25 cellular contexts compared by ENCODE assay signal in genomic region chr16:66599726-66600125, GRCh38. TPM values are rescaled to one million over a fixed set of nuclear protein-coding genes. Genes with fewer than 3 reads are reported as not detected.
A peak's percentile ranks its signal among the peaks of the same experiment; 100 is the strongest.
DNase-seq lines count a peak whose midpoint lies in the region; ATAC-seq and TF ChIP-seq lines count a peak whose summit lies in the region.
"Had no signal": no experiment of that assay in that cellular context is flagged by ENCODE, and none has a peak within 500 bp of the region (broad histone marks: within the 10 kb centered on the region; RNA-seq: fewer than 3 reads in every experiment).

No MANE protein-coding gene starts in this region.

- peaks cover 7% of the 10 kb centered on the region for H3K9me3 Mint-ChIP-seq in activated CD4-positive, alpha-beta T cell treated with anti-CD3 and anti-CD28 coated beads, Interleukin-2, amount 10 ng/mL, durations not matched to agents 7 days and 5 days
- H3K9me3 Mint-ChIP-seq in CD4-positive, alpha-beta memory T cell: peaks cover 0 to 8% (median 5%) of the 10 kb centered on the region in 8 donors
- H3K9me3 Mint-ChIP-seq in activated T-helper 2 cell treated with anti-CD3 and anti-CD28 coated beads, Interferon-gamma antibody, Interleukin-2, Interleukin-4, amounts not matched to agents 10 μg/mL and 5 μg/mL and 100 μg/mL, durations not matched to agents 14 hours and 24 hours and 36 hours: peaks cover 8% of the 10 kb centered on the region
- peaks cover 9% of the 10 kb centered on the region for H3K9me3 Mint-ChIP-seq in stimulated activated memory B cell treated with anti-CD40 and anti-IgM and Interleukin-4, amounts not matched to agents 10 μg/mL and 1 μg/mL and 100 μg/mL, for 72 hours
- H3K9me3 Mint-ChIP-seq in Calu3 (ENCODE audit: low read depth, unreplicated experiment): peaks cover 6% of the 10 kb centered on the region
- H3K9me3 Mint-ChIP-seq: CD8-positive, alpha-beta memory T cell had no signal

- no peaks in the 10 kb centered on the region for H3K9me3 ChIP-seq in CD4-positive, alpha-beta memory T cell (ENCODE audit: control insufficient read depth in 1 of 2, low read length in 2 of 2)
- H3K9me3 ChIP-seq: BE2C, MG63, SJSA1 had no signal

- no peaks in the 10 kb centered on the region for H3K27me3 ChIP-seq in CD4-positive, alpha-beta memory T cell (ENCODE audit: insufficient read depth, low read length)
- H3K27me3 ChIP-seq: BE2C, MG63, Peyer's patch, SJSA1 had no signal

- no TSS peak for BruUV-seq in Calu3 (replicated peaks; lab: Mats Ljungman, UMichigan)

- no peaks in the 10 kb centered on the region for H3K36me3 ChIP-seq in CD4-positive, alpha-beta memory T cell (ENCODE audit: insufficient read depth, low read length)
- H3K36me3 ChIP-seq: BE2C, MG63, Peyer's patch had no signal

- TF ChIP-seq CTCF in foreskin fibroblast (IDR thresholded peaks at IDR 0.05; ENCODE audit: low read depth, low read length) (no peak), Calu3 (IDR thresholded peaks at IDR 0.05; ENCODE audit: unreplicated experiment) (no peak)

- H3K27me3 Mint-ChIP-seq in activated CD4-positive, alpha-beta T cell treated with anti-CD3 and anti-CD28 coated beads, Interleukin-2, amount 10 ng/mL, durations not matched to agents 7 days and 5 days: no peaks in the 10 kb centered on the region
- peaks cover 0 to 4% of the 10 kb centered on the region in 2 donors for H3K27me3 Mint-ChIP-seq in CD4-positive, alpha-beta memory T cell
- no peaks in the 10 kb centered on the region for H3K27me3 Mint-ChIP-seq in activated T-helper 2 cell treated with anti-CD3 and anti-CD28 coated beads, Interferon-gamma antibody, Interleukin-2, Interleukin-4, amounts not matched to agents 10 μg/mL and 5 μg/mL and 100 μg/mL, durations not matched to agents 14 hours and 24 hours and 36 hours (ENCODE audit: low read depth)
- H3K27me3 Mint-ChIP-seq in stimulated activated memory B cell treated with anti-CD40 and anti-IgM and Interleukin-4, amounts not matched to agents 10 μg/mL and 1 μg/mL and 100 μg/mL, for 72 hours: peaks cover 60% of the 10 kb centered on the region
- no peaks in the 10 kb centered on the region for H3K27me3 Mint-ChIP-seq in Calu3 (ENCODE audit: unreplicated experiment)
- H3K27me3 Mint-ChIP-seq: CD8-positive, alpha-beta memory T cell had no signal

- intact Hi-C loops in CD4-positive, alpha-beta memory T cell (cut with micrococcal nuclease): no loop called here
- intact Hi-C loops in activated T-helper 2 cell treated with anti-CD3 and anti-CD28 coated beads, Interferon-gamma antibody, Interleukin-2, Interleukin-4, amounts not matched to agents 10 μg/mL and 5 μg/mL and 100 μg/mL, durations not matched to agents 14 hours and 24 hours and 36 hours (cut with micrococcal nuclease): no loop called here
- intact Hi-C loops in Calu3 (cut with micrococcal nuclease; ENCODE audit: unreplicated experiment): no loop called here

- peak; percentile 32 for DNase-seq in activated CD4-positive, alpha-beta T cell treated with anti-CD3 and anti-CD28 coated beads, Interleukin-2, amount 10 ng/mL, durations not matched to agents 7 days and 5 days
- DNase-seq in activated CD4-positive, alpha-beta T cell treated with anti-CD3 and anti-CD28 coated beads for 1 hour: no peak
- no peak for DNase-seq in CD4-positive, alpha-beta memory T cell
- DNase-seq in NAMALWA (ENCODE audit: low spot score): peak; percentile 17
- DNase-seq in activated T-helper 2 cell treated with anti-CD3 and anti-CD28 coated beads, Interferon-gamma antibody, Interleukin-2, Interleukin-4, amounts not matched to agents 10 μg/mL and 5 μg/mL and 100 μg/mL, durations not matched to agents 14 hours and 24 hours and 36 hours (ENCODE audit: low spot score): no peak
- DNase-seq in foreskin fibroblast: no peak
- DNase-seq in Calu3: no peak
- DNase-seq: BE2C, DMS79 treated with DMSO at 0.1 percent for 48 hours, GDM1, H7, Kasumi-1, MG63, NCI-H1092, NCI-H1436 treated with DMSO at 0.1 percent for 48 hours, NCI-H2029 treated with DMSO at 0.1 percent for 48 hours, NCI-H2171 treated with DMSO at 0.1 percent for 48 hours, NCI-H446, Peyer's patch had no signal

- H3K27ac Mint-ChIP-seq in activated CD4-positive, alpha-beta T cell treated with anti-CD3 and anti-CD28 coated beads, Interleukin-2, amount 10 ng/mL, durations not matched to agents 7 days and 5 days: peak overlapping the region; percentile 39
- peak overlapping the region in 5 of 7 donors; percentile 10 to 81 (median 53) for H3K27ac Mint-ChIP-seq in CD4-positive, alpha-beta memory T cell
- H3K27ac Mint-ChIP-seq in activated T-helper 2 cell treated with anti-CD3 and anti-CD28 coated beads, Interferon-gamma antibody, Interleukin-2, Interleukin-4, amounts not matched to agents 10 μg/mL and 5 μg/mL and 100 μg/mL, durations not matched to agents 14 hours and 24 hours and 36 hours: peak overlapping the region; percentile 64
- H3K27ac Mint-ChIP-seq in stimulated activated memory B cell treated with anti-CD40 and anti-IgM and Interleukin-4, amounts not matched to agents 10 μg/mL and 1 μg/mL and 100 μg/mL, for 72 hours: no peak overlapping the region
- H3K27ac Mint-ChIP-seq in Calu3 (ENCODE audit: unreplicated experiment): no peak overlapping the region

- H3K4me3 Mint-ChIP-seq in activated CD4-positive, alpha-beta T cell treated with anti-CD3 and anti-CD28 coated beads, Interleukin-2, amount 10 ng/mL, durations not matched to agents 7 days and 5 days: no peak overlapping the region
- H3K4me3 Mint-ChIP-seq in CD4-positive, alpha-beta memory T cell: no peak overlapping the region
- no peak overlapping the region for H3K4me3 Mint-ChIP-seq in activated T-helper 2 cell treated with anti-CD3 and anti-CD28 coated beads, Interferon-gamma antibody, Interleukin-2, Interleukin-4, amounts not matched to agents 10 μg/mL and 5 μg/mL and 100 μg/mL, durations not matched to agents 14 hours and 24 hours and 36 hours (ENCODE audit: low read depth)
- H3K4me3 Mint-ChIP-seq in stimulated activated memory B cell treated with anti-CD40 and anti-IgM and Interleukin-4, amounts not matched to agents 10 μg/mL and 1 μg/mL and 100 μg/mL, for 72 hours: no peak overlapping the region
- H3K4me3 Mint-ChIP-seq in Calu3 (ENCODE audit: low read depth, unreplicated experiment): no peak overlapping the region

- peaks cover 59% of the 10 kb centered on the region for H3K4me1 Mint-ChIP-seq in activated CD4-positive, alpha-beta T cell treated with anti-CD3 and anti-CD28 coated beads, Interleukin-2, amount 10 ng/mL, durations not matched to agents 7 days and 5 days
- H3K4me1 Mint-ChIP-seq in CD4-positive, alpha-beta memory T cell: peaks cover 24 to 41% (median 33%) of the 10 kb centered on the region in 4 donors
- peaks cover 41% of the 10 kb centered on the region for H3K4me1 Mint-ChIP-seq in activated T-helper 2 cell treated with anti-CD3 and anti-CD28 coated beads, Interferon-gamma antibody, Interleukin-2, Interleukin-4, amounts not matched to agents 10 μg/mL and 5 μg/mL and 100 μg/mL, durations not matched to agents 14 hours and 24 hours and 36 hours (ENCODE audit: low read depth)
- peaks cover 31% of the 10 kb centered on the region for H3K4me1 Mint-ChIP-seq in stimulated activated memory B cell treated with anti-CD40 and anti-IgM and Interleukin-4, amounts not matched to agents 10 μg/mL and 1 μg/mL and 100 μg/mL, for 72 hours
- H3K4me1 Mint-ChIP-seq in Calu3 (ENCODE audit: low read depth, unreplicated experiment): peaks cover 10% of the 10 kb centered on the region

- POLR2A ChIA-PET in activated CD4-positive, alpha-beta T cell treated with anti-CD3 and anti-CD28 coated beads, Interleukin-2, amount 10 ng/mL, durations not matched to agents 7 days and 5 days (lab: Charles Lee): no interaction called here
- POLR2A ChIA-PET in CD4-positive, alpha-beta memory T cell (lab: Charles Lee; ENCODE audit: partially characterized antibody): interaction anchor here (0.8 to 1.3 kb wide), 3 partner anchors 9 to 191 kb away, joined by 3 to 4 read pairs (median 3); no protein-coding TSS in a partner anchor

- peaks cover 34% of the 10 kb centered on the region for H3K4me1 ChIP-seq in CD4-positive, alpha-beta memory T cell (ENCODE audit: insufficient read depth, low read length)
- H3K4me1 ChIP-seq: BE2C had no signal

- CTCF ChIA-PET in activated CD4-positive, alpha-beta T cell treated with anti-CD3 and anti-CD28 coated beads, Interleukin-2, amount 10 ng/mL, durations not matched to agents 7 days and 5 days (lab: Charles Lee): interaction anchor here (4.7 kb wide), 1 partner anchor 9 kb away, joined by 25 read pairs; no protein-coding TSS in a partner anchor
- CTCF ChIA-PET in CD4-positive, alpha-beta memory T cell (lab: Charles Lee; ENCODE audit: partially characterized antibody): interaction anchor here (1.3 to 6.7 kb wide), 3 partner anchors 8 to 88 kb away, joined by 4 to 35 read pairs (median 5); no protein-coding TSS in a partner anchor
- CTCF ChIA-PET in Calu3 (lab: Charles Lee): no interaction called here

- H3K4me3 ChIP-seq in CD4-positive, alpha-beta memory T cell (ENCODE audit: low read length in 2 of 2): no peak overlapping the region
- no peak overlapping the region for H3K4me3 ChIP-seq in foreskin fibroblast (ENCODE audit: low read depth in 1 of 2, low read length in 2 of 2)
- H3K4me3 ChIP-seq: MG63, Peyer's patch, SJSA1 had no signal

- H3K36me3 Mint-ChIP-seq in activated CD4-positive, alpha-beta T cell treated with anti-CD3 and anti-CD28 coated beads, Interleukin-2, amount 10 ng/mL, durations not matched to agents 7 days and 5 days (ENCODE audit: low read depth): peaks cover 11% of the 10 kb centered on the region
- H3K36me3 Mint-ChIP-seq in CD4-positive, alpha-beta memory T cell: peaks cover 4 to 8% of the 10 kb centered on the region in 2 donors
- peaks cover 12% of the 10 kb centered on the region for H3K36me3 Mint-ChIP-seq in activated T-helper 2 cell treated with anti-CD3 and anti-CD28 coated beads, Interferon-gamma antibody, Interleukin-2, Interleukin-4, amounts not matched to agents 10 μg/mL and 5 μg/mL and 100 μg/mL, durations not matched to agents 14 hours and 24 hours and 36 hours (ENCODE audit: low read depth)
- H3K36me3 Mint-ChIP-seq in stimulated activated memory B cell treated with anti-CD40 and anti-IgM and Interleukin-4, amounts not matched to agents 10 μg/mL and 1 μg/mL and 100 μg/mL, for 72 hours: peaks cover 9% of the 10 kb centered on the region
- peaks cover 12% of the 10 kb centered on the region for H3K36me3 Mint-ChIP-seq in Calu3 (ENCODE audit: insufficient read depth, unreplicated experiment)

- no peak for ATAC-seq in stimulated activated memory B cell treated with anti-CD40 and anti-IgM and Interleukin-4, amounts not matched to agents 10 μg/mL and 1 μg/mL and 100 μg/mL, for 72 hours

- no peak overlapping the region for H3K27ac ChIP-seq in CD4-positive, alpha-beta memory T cell (ENCODE audit: low read depth, low read length)
- H3K27ac ChIP-seq: HL-60, Peyer's patch, SJSA1 had no signal

RNA-seq across cellular contexts. Expression of gene CMTM3, which starts 4.8 kb away (rescaled TPM):
- 100 to 1,000 TPM; 100 to 107 TPM for total RNA-seq in activated CD4-positive, alpha-beta T cell treated with anti-CD3 and anti-CD28 coated beads, Interleukin-2, amount 10 ng/mL, durations not matched to agents 7 days and 5 days
- 10 to 100 TPM; 74.2 to 74.3 TPM for total RNA-seq in CD4-positive, alpha-beta memory T cell
- polyA plus RNA-seq in CD4-positive, alpha-beta memory T cell: 100 to 1,000 TPM in 1 of 2 donors, 10 to 100 TPM in 1; 98.8 to 105 TPM
- total RNA-seq in activated T-helper 2 cell treated with anti-CD3 and anti-CD28 coated beads, Interferon-gamma antibody, Interleukin-2, Interleukin-4, amounts not matched to agents 10 μg/mL and 5 μg/mL and 100 μg/mL, durations not matched to agents 14 hours and 24 hours and 36 hours: 90.6 and 96.4 TPM in 2 replicates
- 18.4 and 33.6 TPM in 2 replicates for total RNA-seq in Calu3 (2022)

RNA-seq across cellular contexts. Expression of gene CMTM2, which starts 20.5 kb away (rescaled TPM):
- under 1 TPM; 0.73 to 0.97 TPM for total RNA-seq in activated CD4-positive, alpha-beta T cell treated with anti-CD3 and anti-CD28 coated beads, Interleukin-2, amount 10 ng/mL, durations not matched to agents 7 days and 5 days
- under 1 TPM; 0.72 to 0.79 TPM for total RNA-seq in CD4-positive, alpha-beta memory T cell
- polyA plus RNA-seq in CD4-positive, alpha-beta memory T cell: not detected
- total RNA-seq in activated T-helper 2 cell treated with anti-CD3 and anti-CD28 coated beads, Interferon-gamma antibody, Interleukin-2, Interleukin-4, amounts not matched to agents 10 μg/mL and 5 μg/mL and 100 μg/mL, durations not matched to agents 14 hours and 24 hours and 36 hours: 0.30 and 0.53 TPM in 2 replicates
- total RNA-seq in Calu3 (2022): 0.92 and 0.95 TPM in 2 replicates
- total RNA-seq: A172, HT1080, Peyer's patch, SJSA1 had no signal
- polyA plus RNA-seq: CD8-positive, alpha-beta memory T cell had no signal

RNA-seq across cellular contexts. Expression of gene CMTM1, which starts 33.5 kb away (rescaled TPM):
- 10 to 100 TPM; 12.3 to 15.3 TPM for total RNA-seq in activated CD4-positive, alpha-beta T cell treated with anti-CD3 and anti-CD28 coated beads, Interleukin-2, amount 10 ng/mL, durations not matched to agents 7 days and 5 days
- 10 to 100 TPM; 12.2 to 13.4 TPM for total RNA-seq in CD4-positive, alpha-beta memory T cell
- polyA plus RNA-seq in CD4-positive, alpha-beta memory T cell: 1 to 10 TPM in 1 of 2 donors, under 1 TPM in 1; 0.80 to 1.6 TPM
- total RNA-seq in activated T-helper 2 cell treated with anti-CD3 and anti-CD28 coated beads, Interferon-gamma antibody, Interleukin-2, Interleukin-4, amounts not matched to agents 10 μg/mL and 5 μg/mL and 100 μg/mL, durations not matched to agents 14 hours and 24 hours and 36 hours: 9.1 and 10.7 TPM in 2 replicates
- 48.4 and 72.1 TPM in 2 replicates for total RNA-seq in Calu3 (2022)

RNA-seq across cellular contexts. Expression of gene CKLF, which starts 47.4 kb away (rescaled TPM):
- total RNA-seq in activated CD4-positive, alpha-beta T cell treated with anti-CD3 and anti-CD28 coated beads, Interleukin-2, amount 10 ng/mL, durations not matched to agents 7 days and 5 days: 100 to 1,000 TPM; 124 to 132 TPM
- 10 to 100 TPM; 71.0 to 76.6 TPM for total RNA-seq in CD4-positive, alpha-beta memory T cell
- polyA plus RNA-seq in CD4-positive, alpha-beta memory T cell: 100 to 1,000 TPM; 154 to 173 TPM
- 102 and 110 TPM in 2 replicates for total RNA-seq in activated T-helper 2 cell treated with anti-CD3 and anti-CD28 coated beads, Interferon-gamma antibody, Interleukin-2, Interleukin-4, amounts not matched to agents 10 μg/mL and 5 μg/mL and 100 μg/mL, durations not matched to agents 14 hours and 24 hours and 36 hours
- total RNA-seq in Calu3 (2022): 217 and 293 TPM in 2 replicates

RNA-seq across cellular contexts. Expression of gene TK2, which starts 49.8 kb away (rescaled TPM):
- total RNA-seq in activated CD4-positive, alpha-beta T cell treated with anti-CD3 and anti-CD28 coated beads, Interleukin-2, amount 10 ng/mL, durations not matched to agents 7 days and 5 days: 1 to 10 TPM; 7.4 to 9.3 TPM
- 10 to 100 TPM in 1 of 2 experiments, 1 to 10 TPM in 1; 9.0 to 10.2 TPM for total RNA-seq in CD4-positive, alpha-beta memory T cell
- 1 to 10 TPM; 3.9 to 5.9 TPM for polyA plus RNA-seq in CD4-positive, alpha-beta memory T cell
- total RNA-seq in activated T-helper 2 cell treated with anti-CD3 and anti-CD28 coated beads, Interferon-gamma antibody, Interleukin-2, Interleukin-4, amounts not matched to agents 10 μg/mL and 5 μg/mL and 100 μg/mL, durations not matched to agents 14 hours and 24 hours and 36 hours: 5.9 and 7.3 TPM in 2 replicates
- 53.2 and 56.6 TPM in 2 replicates for total RNA-seq in Calu3 (2022)

Comparison
In these comparisons a context has a peak if more than half of its experiments do, and no peak if none do; other contexts are left out.
1. DNase-seq: peak in activated CD4-positive, alpha-beta T cell treated with anti-CD3 and anti-CD28 coated beads, Interleukin-2, amount 10 ng/mL, durations not matched to agents 7 days and 5 days (single experiment) and NAMALWA (single experiment); none in activated CD4-positive, alpha-beta T cell treated with anti-CD3 and anti-CD28 coated beads for 1 hour (single experiment), CD4-positive, alpha-beta memory T cell (0 of 5), activated T-helper 2 cell treated with anti-CD3 and anti-CD28 coated beads, Interferon-gamma antibody, Interleukin-2, Interleukin-4, amounts not matched to agents 10 μg/mL and 5 μg/mL and 100 μg/mL, durations not matched to agents 14 hours and 24 hours and 36 hours (single experiment), foreskin fibroblast (0 of 2) and Calu3 (single experiment).
2. H3K27ac Mint-ChIP-seq: peak in activated CD4-positive, alpha-beta T cell treated with anti-CD3 and anti-CD28 coated beads, Interleukin-2, amount 10 ng/mL, durations not matched to agents 7 days and 5 days (single experiment), CD4-positive, alpha-beta memory T cell (5 of 7) and activated T-helper 2 cell treated with anti-CD3 and anti-CD28 coated beads, Interferon-gamma antibody, Interleukin-2, Interleukin-4, amounts not matched to agents 10 μg/mL and 5 μg/mL and 100 μg/mL, durations not matched to agents 14 hours and 24 hours and 36 hours (single experiment); none in stimulated activated memory B cell treated with anti-CD40 and anti-IgM and Interleukin-4, amounts not matched to agents 10 μg/mL and 1 μg/mL and 100 μg/mL, for 72 hours (single experiment) and Calu3 (single experiment).